1 cellular context compared by ENCODE assay signal in the genomic region with DNA sequence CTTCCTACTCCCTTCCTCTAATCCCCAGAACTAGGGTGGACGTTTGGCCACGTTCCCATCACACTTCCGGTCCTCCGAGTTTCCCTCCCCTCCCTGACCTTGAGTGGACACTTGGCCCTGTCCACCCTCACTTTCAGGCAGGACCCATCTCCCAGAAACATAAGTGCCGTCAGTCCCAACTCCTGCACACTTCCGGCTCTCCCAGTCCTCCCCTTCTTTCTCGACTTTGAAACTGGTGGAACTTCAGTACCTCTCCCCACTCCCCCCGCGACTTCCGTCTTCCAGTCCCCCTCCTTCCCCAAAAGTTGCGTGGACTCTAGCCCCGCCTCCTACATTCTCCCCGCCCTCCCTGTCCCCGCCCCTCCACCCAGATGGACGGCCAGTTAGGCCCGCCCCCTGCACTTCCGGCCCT.
TF ChIP-seq lines count a peak whose summit lies in the region.

No MANE protein-coding gene starts in this region.

TF ChIP-seq in K562, 482 proteins besides CTCF, POLR2A, EP300 and RAD21 (continued from another document):
- TF ChIP-seq, protein P1, sequence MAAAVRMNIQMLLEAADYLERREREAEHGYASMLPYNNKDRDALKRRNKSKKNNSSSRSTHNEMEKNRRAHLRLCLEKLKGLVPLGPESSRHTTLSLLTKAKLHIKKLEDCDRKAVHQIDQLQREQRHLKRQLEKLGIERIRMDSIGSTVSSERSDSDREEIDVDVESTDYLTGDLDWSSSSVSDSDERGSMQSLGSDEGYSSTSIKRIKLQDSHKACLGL (CRISPR knock-in tag; IDR thresholded peaks at IDR 0.05; ENCODE audit: borderline replicate concordance, poor library complexity, severe bottlenecking) = no peak
- TF ChIP-seq ELF1 (tag; IDR thresholded peaks at IDR 0.05) (peak; percentile 88; the same call in 1 of the 2 replicates), KLF13 (tag; IDR thresholded peaks at IDR 0.05; ENCODE audit: borderline replicate concordance, low read depth) (no peak), ZNF318 (IDR thresholded peaks at IDR 0.05; ENCODE audit: borderline replicate concordance in 1 of 2, low read depth in 1 of 2) (no peak), RCOR1 (IDR thresholded peaks at IDR 0.05; ENCODE audit: borderline replicate concordance in 1 of 2, low read depth in 2 of 2, low read length in 2 of 2) (no peak), NR1H2 (CRISPR knock-in tag; IDR thresholded peaks at IDR 0.05) (no peak), GATAD2B (IDR thresholded peaks at IDR 0.05; ENCODE audit: borderline replicate concordance) (no peak), RBM14 (IDR thresholded peaks at IDR 0.05; ENCODE audit: borderline replicate concordance, insufficient read depth, low read depth, low read length) (no peak), ZNF584 (CRISPR knock-in tag; IDR thresholded peaks at IDR 0.05; ENCODE audit: low read depth) (no peak), ESRRA (IDR thresholded peaks at IDR 0.05; ENCODE audit: borderline replicate concordance, low read depth) (peak; percentile 76), ARHGAP35 (IDR thresholded peaks at IDR 0.05; ENCODE audit: partially characterized antibody) (peak; percentile 26), DACH1 (IDR thresholded peaks at IDR 0.05; ENCODE audit: partially characterized antibody) (no peak), HDGF (IDR thresholded peaks at IDR 0.05) (0 out of 2 replicates have a peak, but pooled peaks have one; percentile 15), NFE2L1 (tag; IDR thresholded peaks at IDR 0.05; ENCODE audit: borderline replicate concordance, low read depth) (no peak), ZNF561 (CRISPR knock-in tag; conservative IDR thresholded peaks at IDR 0.05) (no peak), AFF1 (IDR thresholded peaks at IDR 0.05; ENCODE audit: low read depth in 1 of 2, partially characterized antibody in 2 of 2) (no peak), TRIM24 (IDR thresholded peaks at IDR 0.05) (peak in 1 of 2 experiments; percentile 67; a peak in 2 of 4 replicates), RBFOX2 (IDR thresholded peaks at IDR 0.05; ENCODE audit: low read depth, low read length) (no peak), FOXK2 (conservative IDR thresholded peaks at IDR 0.05 in 1 of 2, IDR thresholded peaks at IDR 0.05 in 1 of 2; ENCODE audit: low read depth in 2 of 2) (0 out of 4 replicates have a peak, but pooled peaks of 1 of the 2 experiments have one; percentile 18), MGA (IDR thresholded peaks at IDR 0.05) (peak; percentile 43; the same call in 1 of the 2 replicates), NCOA1 (IDR thresholded peaks at IDR 0.05; ENCODE audit: low read depth) (peak; percentile 63), PKNOX1 (IDR thresholded peaks at IDR 0.05) (peak; percentile 92)
